34 cellular contexts compared by ENCODE assay signal in the genomic region with DNA sequence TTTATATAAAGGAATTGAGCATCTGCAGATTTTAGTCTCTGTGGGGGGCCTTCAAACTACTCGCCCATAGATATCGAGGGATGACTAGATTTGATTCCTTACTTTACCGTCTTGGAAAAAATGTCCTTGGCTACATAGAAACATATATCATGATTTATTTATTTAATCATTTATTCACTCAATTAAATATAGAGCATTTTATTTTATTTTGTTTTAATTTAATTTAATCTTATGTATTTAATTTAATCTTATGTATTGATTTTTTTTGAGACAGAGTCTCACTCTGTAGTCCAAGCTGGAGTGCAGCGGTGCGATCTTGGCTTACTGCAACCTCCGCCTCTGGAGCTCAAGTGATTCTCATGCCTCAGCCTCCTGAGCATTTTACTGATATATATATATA.
"Had no signal": no experiment of that assay in that cellular context is flagged by ENCODE, and none has a peak within 500 bp of the region (broad histone marks: within the 10 kb centered on the region; RNA-seq: fewer than 3 reads in every experiment).

No MANE protein-coding gene starts in this region.

- H3K36me3 ChIP-seq: MG63 had no signal

- DNase-seq: Karpas-422, Kasumi-1, MG63, MM.1S, MV-4-11, NCI-H1048, NCI-H1092, NCI-H1092 treated with DMSO at 0.1 percent for 48 hours, NCI-H1105, NCI-H1105 treated with DMSO at 0.1 percent for 48 hours, NCI-H1417, NCI-H1417 treated with DMSO at 0.1 percent for 48 hours, NCI-H1436, NCI-H1436 treated with DMSO at 0.1 percent for 48 hours, NCI-H146, NCI-H1694, NCI-H1694 treated with DMSO at 0.1 percent for 48 hours, NCI-H187, NCI-H187 treated with DMSO at 0.1 percent for 48 hours, NCI-H1930, NCI-H2029, NCI-H2029 treated with DMSO at 0.1 percent for 48 hours, NCI-H2081, NCI-H2081 treated with DMSO at 0.1 percent for 48 hours, NCI-H2107, NCI-H2171, NCI-H2171 treated with DMSO at 0.1 percent for 48 hours, NCI-H2227 treated with DMSO at 0.1 percent for 48 hours, NCI-H226, NCI-H345, NCI-H446, NCI-H446 treated with DMSO at 0.1 percent for 48 hours, NCI-H510A had no signal

- H3K4me3 ChIP-seq: MG63 had no signal

- H3K9me3 ChIP-seq: MG63 had no signal

- H3K27ac ChIP-seq: KMS-11 had no signal

- H3K9ac ChIP-seq: KMS-11 had no signal

- H3K4me2 ChIP-seq: KMS-11 had no signal

- H3K27me3 ChIP-seq: MG63 had no signal
